Comparison of ENCODE assay signal across 1 cellular context in the genomic region with DNA sequence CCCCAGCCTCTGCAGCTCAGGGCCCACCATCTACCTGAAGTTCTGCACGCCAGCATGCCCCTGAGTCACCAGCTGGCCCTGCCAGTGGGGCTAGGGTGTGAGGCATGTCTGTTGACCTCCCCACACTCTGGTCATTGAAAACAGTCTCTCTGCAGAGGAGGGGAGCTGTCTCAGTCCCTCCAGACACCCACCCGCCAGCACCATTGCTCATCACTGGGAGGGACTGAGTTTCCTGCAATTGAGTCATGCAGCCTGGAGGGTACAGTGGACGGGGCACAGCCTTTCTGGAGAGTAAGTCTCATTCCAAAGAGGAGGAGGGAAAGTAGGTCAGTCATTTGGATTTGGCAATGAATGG.
TF ChIP-seq lines count a peak whose summit lies in the region.

No MANE protein-coding gene starts in this region.

TF ChIP-seq in SK-N-SH treated with all-trans-retinoic acid at 6 μM for 48 hours, 23 proteins besides CTCF, POLR2A, EP300 and RAD21 (continued from another document):
- no peak for TF ChIP-seq POU6F1 (CRISPR knock-in tag; IDR thresholded peaks at IDR 0.05; ENCODE audit: borderline replicate concordance, low read depth)
- no peak for TF ChIP-seq OSR1 (CRISPR knock-in tag; IDR thresholded peaks at IDR 0.05)
- TF ChIP-seq RARB (CRISPR knock-in tag; IDR thresholded peaks at IDR 0.05), result no peak
- TF ChIP-seq TSHZ2 (CRISPR knock-in tag; IDR thresholded peaks at IDR 0.05), result no peak
